Comparison of ENCODE assay signal across 8 cellular contexts in genomic region chr9:129333961-129334743, GRCh38.
DNase-seq lines count a peak whose midpoint lies in the region; ATAC-seq and TF ChIP-seq lines count a peak whose summit lies in the region.

No MANE protein-coding gene starts in this region.

- H3K4me3 Mint-ChIP-seq in activated T-cell treated with anti-CD3 and anti-CD28 coated beads, Interleukin-2, amount 50 U/mL, for 4 hours: peak overlapping the region; percentile 37

- no peak for TF ChIP-seq CTCF in fibroblast of the aortic adventitia (IDR thresholded peaks at IDR 0.05; ENCODE audit: insufficient read depth, low read length)
- TF ChIP-seq CTCF in uterus (IDR thresholded peaks at IDR 0.05): no peak

- H3K9me3 ChIP-seq in uterus: no peaks in the 10 kb centered on the region

- peaks cover 9% of the 10 kb centered on the region for H3K27me3 Mint-ChIP-seq in activated T-cell treated with anti-CD3 and anti-CD28 coated beads, Interleukin-2, amount 50 U/mL, for 4 hours (ENCODE audit: low read depth)

- peaks cover 20 to 23% of the 10 kb centered on the region in 2 donors for H3K4me1 ChIP-seq in uterus

- H3K4me1 Mint-ChIP-seq in activated T-cell treated with anti-CD3 and anti-CD28 coated beads, Interleukin-2, amount 50 U/mL, for 4 hours (ENCODE audit: low read depth): peaks cover 21% of the 10 kb centered on the region

- TF ChIP-seq POLR2A in uterus (IDR thresholded peaks at IDR 0.05): peak; percentile 6 to 32

- H3K36me3 Mint-ChIP-seq in activated T-cell treated with anti-CD3 and anti-CD28 coated beads, Interleukin-2, amount 50 U/mL, for 4 hours (ENCODE audit: insufficient read depth): no peaks in the 10 kb centered on the region

- H3K9me3 Mint-ChIP-seq in activated T-cell treated with anti-CD3 and anti-CD28 coated beads, Interleukin-2, amount 50 U/mL, for 4 hours: peaks cover 6% of the 10 kb centered on the region

- H3K4me3 ChIP-seq in fibroblast of the aortic adventitia (ENCODE audit: low read depth, low read length) (no peak overlapping the region), uterus (peak overlapping the region; percentile 1 to 15)

- peak overlapping the region; percentile 81 to 87 for H3K27ac ChIP-seq in uterus

- intact Hi-C loops in uterus (cut with DNase I; ENCODE audit: low total_unique reads): no loop called here

- DNase-seq in EL (peak; percentile 96), NCI-H1417 (lab: John Stamatoyannopoulos, UW) (peak in 2 of 3 experiments; percentile 86 to 92), fibroblast of the aortic adventitia (ENCODE audit: low read depth) (peak; percentile 98), myocyte (ENCODE audit: low read depth) (peak; percentile 80), uterus (peak; percentile 93 to 96)
- DNase-seq in activated T-cell treated with anti-CD3 and anti-CD28 coated beads, Interleukin-2, amount 50 U/mL, for 4 hours: peak; percentile 17

- no peaks in the 10 kb centered on the region for H3K36me3 ChIP-seq in uterus

- H3K27me3 ChIP-seq in uterus: no peaks in the 10 kb centered on the region

- ATAC-seq in activated T-cell treated with anti-CD3 and anti-CD28 coated beads, Interleukin-2, amount 50 U/mL, for 4 hours: peak; percentile 22 to 29
- ATAC-seq in GM18907 (IDR thresholded peaks at IDR 0.05; ENCODE audit: unreplicated experiment) (no peak), HG02571 (IDR thresholded peaks at IDR 0.05; ENCODE audit: unreplicated experiment) (no peak)

Comparison
In these comparisons a context has a peak if more than half of its experiments do, and no peak if none do; other contexts are left out.
1. DNase-seq: peak in every context shown above with its lines; median percentile 98 in fibroblast of the aortic adventitia; 96 in EL; 94 in uterus; 89 in NCI-H1417; 80 in myocyte; 17 in activated T-cell treated with anti-CD3 and anti-CD28 coated beads, Interleukin-2, amount 50 U/mL, for 4 hours.
2. ATAC-seq: peak in activated T-cell treated with anti-CD3 and anti-CD28 coated beads, Interleukin-2, amount 50 U/mL, for 4 hours (2 of 2); none in GM18907 (single experiment) and HG02571 (single experiment).